ENCODE assay signal across 1 cellular context in genomic region chr7:134298902-134299683, GRCh38.
TF ChIP-seq lines count a peak whose summit lies in the region.

No MANE protein-coding gene starts in this region.

TF ChIP-seq in SK-N-SH treated with all-trans-retinoic acid at 6 μM for 48 hours, 23 proteins besides CTCF, POLR2A, EP300 and RAD21 (continued from another document):
- TF ChIP-seq, protein P1, sequence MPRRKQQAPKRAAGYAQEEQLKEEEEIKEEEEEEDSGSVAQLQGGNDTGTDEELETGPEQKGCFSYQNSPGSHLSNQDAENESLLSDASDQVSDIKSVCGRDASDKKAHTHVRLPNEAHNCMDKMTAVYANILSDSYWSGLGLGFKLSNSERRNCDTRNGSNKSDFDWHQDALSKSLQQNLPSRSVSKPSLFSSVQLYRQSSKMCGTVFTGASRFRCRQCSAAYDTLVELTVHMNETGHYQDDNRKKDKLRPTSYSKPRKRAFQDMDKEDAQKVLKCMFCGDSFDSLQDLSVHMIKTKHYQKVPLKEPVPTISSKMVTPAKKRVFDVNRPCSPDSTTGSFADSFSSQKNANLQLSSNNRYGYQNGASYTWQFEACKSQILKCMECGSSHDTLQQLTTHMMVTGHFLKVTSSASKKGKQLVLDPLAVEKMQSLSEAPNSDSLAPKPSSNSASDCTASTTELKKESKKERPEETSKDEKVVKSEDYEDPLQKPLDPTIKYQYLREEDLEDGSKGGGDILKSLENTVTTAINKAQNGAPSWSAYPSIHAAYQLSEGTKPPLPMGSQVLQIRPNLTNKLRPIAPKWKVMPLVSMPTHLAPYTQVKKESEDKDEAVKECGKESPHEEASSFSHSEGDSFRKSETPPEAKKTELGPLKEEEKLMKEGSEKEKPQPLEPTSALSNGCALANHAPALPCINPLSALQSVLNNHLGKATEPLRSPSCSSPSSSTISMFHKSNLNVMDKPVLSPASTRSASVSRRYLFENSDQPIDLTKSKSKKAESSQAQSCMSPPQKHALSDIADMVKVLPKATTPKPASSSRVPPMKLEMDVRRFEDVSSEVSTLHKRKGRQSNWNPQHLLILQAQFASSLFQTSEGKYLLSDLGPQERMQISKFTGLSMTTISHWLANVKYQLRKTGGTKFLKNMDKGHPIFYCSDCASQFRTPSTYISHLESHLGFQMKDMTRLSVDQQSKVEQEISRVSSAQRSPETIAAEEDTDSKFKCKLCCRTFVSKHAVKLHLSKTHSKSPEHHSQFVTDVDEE (CRISPR knock-in tag; IDR thresholded peaks at IDR 0.05) = no peak
